Comparison of ENCODE assay signal across 8 cellular contexts in genomic region chr16:2969545-2970521, GRCh38. TPM values are rescaled to one million over a fixed set of nuclear protein-coding genes. Genes with fewer than 3 reads are reported as not detected.
DNase-seq lines count a peak whose midpoint lies in the region; ATAC-seq, FAIRE-seq and TF ChIP-seq lines count a peak whose summit lies in the region.

No MANE protein-coding gene starts in this region.

- H3K36me3 ChIP-seq in suprapubic skin: no peaks in the 10 kb centered on the region

- H3K4me3 ChIP-seq in AG04450 (ENCODE audit: low read depth, low read length): peak overlapping the region; percentile 64
- H3K4me3 ChIP-seq in suprapubic skin: peak overlapping the region; percentile 87

- no peaks in the 10 kb centered on the region for H3K9me3 Mint-ChIP-seq in nephron progenitor cell

- no peak for TF ChIP-seq EP300 in suprapubic skin (IDR thresholded peaks at IDR 0.05)

- POLR2A ChIA-PET in AG04450 (lab: Yijun Ruan, JAX): interaction anchor here (0.8 to 1.7 kb wide), 3 partner anchors 10 to 64 kb away, joined by 3 to 10 read pairs (median 7); partner anchors contain the start of gene PKMYT1

- peaks cover 57% of the 10 kb centered on the region for H3K4me1 ChIP-seq in suprapubic skin

- TF ChIP-seq CTCF in AG04450 (IDR thresholded peaks at IDR 0.05; ENCODE audit: low read depth, low read length) (peak; percentile 48), nephron progenitor cell (IDR thresholded peaks at IDR 0.05) (no peak), suprapubic skin (IDR thresholded peaks at IDR 0.05) (peak in 1 of 2 donors; percentile 49)

- H3K27me3 ChIP-seq in AG04450 (ENCODE audit: control insufficient read depth, insufficient read depth, low read length) (peaks cover 11% of the 10 kb centered on the region), suprapubic skin (peaks cover 32% of the 10 kb centered on the region)

- TF ChIP-seq POLR2A in suprapubic skin (IDR thresholded peaks at IDR 0.05): no peak

- WGBS in suprapubic skin: 6% methylated on average over 10 of the region's 83 CpGs

- ATAC-seq in GM18511 (IDR thresholded peaks at IDR 0.05; ENCODE audit: unreplicated experiment) (peak; percentile 48), HG03571 (IDR thresholded peaks at IDR 0.05; ENCODE audit: unreplicated experiment) (peak; percentile 32)

- DNase-seq in AG04450 (ENCODE audit: low read depth, low spot score): peak; percentile 7
- peak; percentile 56 for DNase-seq in RCC 7860 (ENCODE audit: low spot score)
- peak; percentile 20 to 59 for DNase-seq in activated T-helper 1 cell treated with anti-CD3 and anti-CD28 coated beads, Interleukin-2, amount 50 U/mL, for 16 hours (ENCODE audit: low read depth in 1 of 2, low spot score in 1 of 2)
- DNase-seq in fibroblast of the conjunctiva (ENCODE audit: low read depth): peak; percentile 28
- peak; percentile 63 for DNase-seq in nephron progenitor cell
- DNase-seq in suprapubic skin (ENCODE audit: low spot score in 2 of 2): no peak

- peak overlapping the region; percentile 71 for H3K4me3 Mint-ChIP-seq in nephron progenitor cell

- CTCF ChIA-PET in AG04450 (lab: Charles Lee): interaction anchor here (0.6 to 1.2 kb wide), 4 partner anchors 8 to 28 kb away, joined by 3 to 8 read pairs (median 3); no protein-coding TSS in a partner anchor

- no peaks in the 10 kb centered on the region for H3K36me3 Mint-ChIP-seq in nephron progenitor cell (ENCODE audit: low read depth)

- H3K27ac ChIP-seq in AG04450 (ENCODE audit: low read depth, low read length) (no peak overlapping the region), suprapubic skin (peak overlapping the region; percentile 49)

- peaks cover 3% of the 10 kb centered on the region for H3K27me3 Mint-ChIP-seq in nephron progenitor cell (ENCODE audit: low read depth, poor library complexity)

- H3K9me3 ChIP-seq in AG04450 (ENCODE audit: control insufficient read depth, insufficient read depth, low read length) (peaks cover 4% of the 10 kb centered on the region; the same call in 1 of the 2 replicates), suprapubic skin (no peaks in the 10 kb centered on the region)

- H3K4me1 Mint-ChIP-seq in nephron progenitor cell: peaks cover 24% of the 10 kb centered on the region

- H3K27ac Mint-ChIP-seq in nephron progenitor cell: no peak overlapping the region

- no peak for FAIRE-seq in RCC 7860 (lab: Jason Lieb, UNC)

RNA-seq across cellular contexts. Expression of gene PAQR4, which starts 0.7 kb away (rescaled TPM):
- 1.2 and 1.9 TPM in 2 replicates for polyA plus RNA-seq in AG04450 (2011; rRNA removed)
- polyA minus RNA-seq in AG04450 (2011; rRNA and poly(A)+ RNA removed): 1.5 and 1.7 TPM in 2 replicates
- 10 to 100 TPM in 3 of 4 donors, 1 to 10 TPM in 1; 4.7 to 19.2 (median 14.1) TPM for total RNA-seq in suprapubic skin

RNA-seq across cellular contexts. Expression of gene KREMEN2, which starts 5.8 kb away (rescaled TPM):
- 0.04 TPM in 1 of 2 replicates, not detected in the other for polyA plus RNA-seq in AG04450 (2011; rRNA removed)
- polyA minus RNA-seq in AG04450 (2011; rRNA and poly(A)+ RNA removed): not detected in 2 replicates
- total RNA-seq in suprapubic skin: 1 to 10 TPM; 1.0 to 4.2 (median 3.9) TPM

RNA-seq across cellular contexts. Expression of gene PKMYT1, which starts 10.4 kb away (rescaled TPM):
- 1.2 and 1.3 TPM in 2 replicates for polyA plus RNA-seq in AG04450 (2011; rRNA removed)
- 0.48 and 1.4 TPM in 2 replicates for polyA minus RNA-seq in AG04450 (2011; rRNA and poly(A)+ RNA removed)
- total RNA-seq in suprapubic skin: 1 to 10 TPM; 1.9 to 6.4 (median 4.7) TPM

RNA-seq across cellular contexts. Expression of gene CLDN9, which starts 42.9 kb away (rescaled TPM):
- polyA plus RNA-seq in AG04450 (2011; rRNA removed): not detected in 2 replicates
- polyA minus RNA-seq in AG04450 (2011; rRNA and poly(A)+ RNA removed): not detected in 2 replicates
- total RNA-seq in suprapubic skin: not detected

RNA-seq across cellular contexts. Expression of gene CLDN6, which starts 48.1 kb away (rescaled TPM):
- 0.07 and 0.10 TPM in 2 replicates for polyA plus RNA-seq in AG04450 (2011; rRNA removed)
- polyA minus RNA-seq in AG04450 (2011; rRNA and poly(A)+ RNA removed): not detected in 2 replicates
- total RNA-seq in suprapubic skin: not detected

Comparison
In these comparisons a context has a peak if more than half of its experiments do, and no peak if none do; other contexts are left out.
1. DNase-seq: peak in AG04450 (single experiment), RCC 7860 (single experiment), activated T-helper 1 cell treated with anti-CD3 and anti-CD28 coated beads, Interleukin-2, amount 50 U/mL, for 16 hours (2 of 2), fibroblast of the conjunctiva (single experiment) and nephron progenitor cell (single experiment); none in suprapubic skin (0 of 2).